Comparison of ENCODE assay signal across 16 cellular contexts in the genomic region with DNA sequence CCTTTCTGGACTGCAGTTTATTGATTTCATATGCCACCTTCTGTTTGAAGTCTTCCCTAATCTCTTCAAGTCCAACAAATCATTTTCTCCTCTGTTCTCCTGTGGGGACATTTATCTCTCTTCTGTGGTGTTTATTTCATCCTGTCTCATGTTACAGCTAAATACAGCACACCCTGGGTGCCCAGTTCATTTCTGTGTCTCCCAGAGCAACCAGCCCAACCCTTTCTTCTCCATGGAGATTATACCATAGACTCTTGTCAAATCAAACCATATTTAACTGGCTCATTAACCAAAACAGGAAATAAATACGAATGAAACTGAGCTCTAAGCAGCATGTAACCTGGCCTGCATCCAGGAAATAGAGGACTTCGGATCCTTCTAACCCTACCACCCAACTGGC. TPM values are rescaled to one million over a fixed set of nuclear protein-coding genes. Genes with fewer than 3 reads are reported as not detected.
DNase-seq lines count a peak whose midpoint lies in the region; ATAC-seq, FAIRE-seq and TF ChIP-seq lines count a peak whose summit lies in the region.
"Had no signal": no experiment of that assay in that cellular context is flagged by ENCODE, and none has a peak within 500 bp of the region (broad histone marks: within the 10 kb centered on the region; RNA-seq: fewer than 3 reads in every experiment).

A gene with protein sequence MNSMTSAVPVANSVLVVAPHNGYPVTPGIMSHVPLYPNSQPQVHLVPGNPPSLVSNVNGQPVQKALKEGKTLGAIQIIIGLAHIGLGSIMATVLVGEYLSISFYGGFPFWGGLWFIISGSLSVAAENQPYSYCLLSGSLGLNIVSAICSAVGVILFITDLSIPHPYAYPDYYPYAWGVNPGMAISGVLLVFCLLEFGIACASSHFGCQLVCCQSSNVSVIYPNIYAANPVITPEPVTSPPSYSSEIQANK (plus strand): TSS at position 331 of the 400 bp plus-strand sequence. CDS start 1,249 bp downstream, outside the sequence.

- H3K79me2 ChIP-seq in HCT116 (ENCODE audit: insufficient read depth, low read length), result no peaks in the 10 kb centered on the region
- no peaks in the 10 kb centered on the region for H3K79me2 ChIP-seq in neural progenitor cell (ENCODE audit: low read depth)

- RAD21 ChIA-PET in HCT116 (lab: Charles Lee; ENCODE audit: low non-redundant PET in 1 of 2, low total read pairs in 2 of 2, uncharacterized antibody in 2 of 2, unreplicated experiment in 2 of 2), result no interaction called here

- H3K9me2 ChIP-seq in HCT116 (ENCODE audit: insufficient read depth), result no peaks in the 10 kb centered on the region

- intact Hi-C loops in HCT116 (cut with micrococcal nuclease), result no loop called here

- peaks cover 8% of the 10 kb centered on the region for H3K4me1 Mint-ChIP-seq in neural progenitor cell
- peaks cover 10% of the 10 kb centered on the region for H3K4me1 Mint-ChIP-seq in progenitor cell of endocrine pancreas (ENCODE audit: low read depth)
- H3K4me1 Mint-ChIP-seq in activated naive CD8-positive, alpha-beta T cell treated with anti-CD3 and anti-CD28 coated beads for 36 hours, result no peaks in the 10 kb centered on the region
- H3K4me1 Mint-ChIP-seq: activated T-helper 17 cell treated with anti-CD3 and anti-CD28 coated beads, Interleukin-2, amount 50 U/mL, for 72 hours had no signal

- CTCF ChIA-PET in HCT116 (lab: Charles Lee), result interaction anchor here (0.9 kb wide), 1 partner anchor 64 kb away, joined by 5 read pairs; no protein-coding TSS in a partner anchor

- H3K27ac ChIP-seq in HCT116 (ENCODE audit: low read depth, low read length) (no peak within 1 kb of the TSS), neural progenitor cell (no peak within 1 kb of the TSS)
- H3K27ac ChIP-seq: sigmoid colon had no signal

- no peak within 1 kb of the TSS for H3K27ac Mint-ChIP-seq in neural progenitor cell
- no peak within 1 kb of the TSS for H3K27ac Mint-ChIP-seq in progenitor cell of endocrine pancreas
- H3K27ac Mint-ChIP-seq in activated naive CD8-positive, alpha-beta T cell treated with anti-CD3 and anti-CD28 coated beads for 36 hours, result no peak within 1 kb of the TSS
- H3K27ac Mint-ChIP-seq: activated T-helper 17 cell treated with anti-CD3 and anti-CD28 coated beads, Interleukin-2, amount 50 U/mL, for 72 hours; natural killer cell treated with Interleukin-12 subunit alpha and Interleukin-12 subunit beta and Interleukin-15 and Interleukin-18, amount 100 ng/mL, for 72 hours; T-helper 2 cell treated with Interferon-gamma antibody and Interleukin-4, amounts not matched to agents 5 μg/mL and 100 μg/mL, for 36 hours had no signal

- H3K36me3 ChIP-seq in HCT116 (ENCODE audit: control insufficient read depth in 1 of 2, insufficient read depth in 2 of 2, low read length in 2 of 2) (no peaks in the 10 kb centered on the region), neural progenitor cell (no peaks in the 10 kb centered on the region)
- H3K36me3 ChIP-seq: sigmoid colon had no signal

- no peak for FAIRE-seq in RCC 7860 (lab: Jason Lieb, UNC)
- FAIRE-seq: endometrium, HepG2 had no signal

- ATAC-seq in HCT116, result no peak
- ATAC-seq: activated T-helper 17 cell treated with anti-CD3 and anti-CD28 coated beads, Interleukin-2, amount 50 U/mL, for 72 hours; HepG2; natural killer cell treated with Interleukin-12 subunit alpha and Interleukin-12 subunit beta and Interleukin-15 and Interleukin-18, amount 100 ng/mL, for 72 hours had no signal

- POLR2A ChIA-PET in HCT116 (lab: Charles Lee), result no interaction called here

- H3K4me1 ChIP-seq in HCT116 (ENCODE audit: control insufficient read depth in 1 of 2, insufficient read depth in 2 of 2, low read length in 2 of 2) (peaks cover 0 to 3% of the 10 kb centered on the region in 2 experiments; a peak in 2 of 4 replicates), neural progenitor cell (peaks cover 4% of the 10 kb centered on the region)
- H3K4me1 ChIP-seq: sigmoid colon had no signal

- H3K27me3 ChIP-seq in HCT116 (ENCODE audit: insufficient read depth, low read length) (no peaks in the 10 kb centered on the region), neural progenitor cell (no peaks in the 10 kb centered on the region)
- H3K27me3 ChIP-seq: sigmoid colon had no signal

- no peaks in the 10 kb centered on the region for H3K9me3 ChIP-seq in HCT116 (ENCODE audit: control insufficient read depth in 1 of 2, insufficient read depth in 1 of 2, low read depth in 1 of 2, low read length in 2 of 2)
- no peaks in the 10 kb centered on the region for H3K9me3 ChIP-seq in neural progenitor cell (ENCODE audit: low read depth)
- H3K9me3 ChIP-seq: sigmoid colon had no signal

- no peaks in the 10 kb centered on the region for H3F3A ChIP-seq in neural progenitor cell (ENCODE audit: low read depth)

- H2AFZ ChIP-seq in HCT116 (ENCODE audit: low read depth, low read length, poor library complexity, severe bottlenecking) (peak within 1 kb of the TSS; percentile 38), neural progenitor cell (replicated peaks) (peak within 1 kb of the TSS; percentile 17)

- no peak within 1 kb of the TSS for H3K9ac ChIP-seq in HCT116 (ENCODE audit: low read length)
- no peak within 1 kb of the TSS for H3K9ac ChIP-seq in neural progenitor cell

- no peak for DNase-seq in HCT116 (ENCODE audit: low read depth, low spot score)
- peak; percentile 83 for DNase-seq in NCI-H187 treated with DMSO at 0.1 percent for 48 hours (lab: John Stamatoyannopoulos, UW)
- DNase-seq in SW480 (ENCODE audit: low spot score), result peak; percentile 25
- DNase-seq in neural progenitor cell (ENCODE audit: low spot score), result no peak
- DNase-seq in progenitor cell of endocrine pancreas (ENCODE audit: low spot score, unreplicated experiment), result no peak
- DNase-seq in RCC 7860 (ENCODE audit: low spot score), result no peak
- DNase-seq in superior temporal gyrus (ENCODE audit: extremely low spot score), result no peak
- no peak for DNase-seq in activated naive CD8-positive, alpha-beta T cell treated with anti-CD3 and anti-CD28 coated beads for 36 hours
- DNase-seq: kidney glomerular epithelial cell, sigmoid colon had no signal

- H3K36me3 Mint-ChIP-seq in neural progenitor cell (no peaks in the 10 kb centered on the region), progenitor cell of endocrine pancreas (ENCODE audit: insufficient read depth) (no peaks in the 10 kb centered on the region)
- peaks cover 2% of the 10 kb centered on the region for H3K36me3 Mint-ChIP-seq in activated naive CD8-positive, alpha-beta T cell treated with anti-CD3 and anti-CD28 coated beads for 36 hours
- H3K36me3 Mint-ChIP-seq: natural killer cell treated with Interleukin-12 subunit alpha and Interleukin-12 subunit beta and Interleukin-15 and Interleukin-18, amount 100 ng/mL, for 72 hours had no signal

- TF ChIP-seq POLR2A in HCT116 (IDR thresholded peaks at IDR 0.05; ENCODE audit: borderline replicate concordance, extremely low read depth, insufficient read depth, insufficient read length), result no peak

- H3K27me3 Mint-ChIP-seq in neural progenitor cell (ENCODE audit: insufficient read depth, low read depth) (no peaks in the 10 kb centered on the region), progenitor cell of endocrine pancreas (no peaks in the 10 kb centered on the region)
- peaks cover 9% of the 10 kb centered on the region for H3K27me3 Mint-ChIP-seq in activated naive CD8-positive, alpha-beta T cell treated with anti-CD3 and anti-CD28 coated beads for 36 hours

- H3K9me3 Mint-ChIP-seq in neural progenitor cell (no peaks in the 10 kb centered on the region), progenitor cell of endocrine pancreas (ENCODE audit: low read depth) (peaks cover 12% of the 10 kb centered on the region)
- peaks cover 3% of the 10 kb centered on the region for H3K9me3 Mint-ChIP-seq in activated naive CD8-positive, alpha-beta T cell treated with anti-CD3 and anti-CD28 coated beads for 36 hours
- H3K9me3 Mint-ChIP-seq: activated T-helper 17 cell treated with anti-CD3 and anti-CD28 coated beads, Interleukin-2, amount 50 U/mL, for 72 hours; natural killer cell treated with Interleukin-12 subunit alpha and Interleukin-12 subunit beta and Interleukin-15 and Interleukin-18, amount 100 ng/mL, for 72 hours; T-helper 2 cell treated with Interferon-gamma antibody and Interleukin-4, amounts not matched to agents 5 μg/mL and 100 μg/mL, for 36 hours had no signal

- H4K20me1 ChIP-seq in HCT116 (ENCODE audit: insufficient read depth), result no peaks in the 10 kb centered on the region
- no peaks in the 10 kb centered on the region for H4K20me1 ChIP-seq in neural progenitor cell (ENCODE audit: low read depth)

- no peak for TF ChIP-seq RAD21 in HCT116 (IDR thresholded peaks at IDR 0.05; ENCODE audit: low read depth)

- H3K4me2 ChIP-seq in HCT116 (ENCODE audit: low read length) (no peak within 1 kb of the TSS), neural progenitor cell (no peak within 1 kb of the TSS)

- BruUV-seq in HCT116 (replicated peaks; lab: Mats Ljungman, UMichigan), result no TSS peak

- H3K4me3 ChIP-seq in HCT116 (replicated peaks in 1 of 2; ENCODE audit: low read depth in 1 of 2, low read length in 2 of 2) (no peak within 1 kb of the TSS), neural progenitor cell (no peak within 1 kb of the TSS)
- H3K4me3 ChIP-seq: sigmoid colon had no signal

- H3K4me3 Mint-ChIP-seq in neural progenitor cell (no peak within 1 kb of the TSS), progenitor cell of endocrine pancreas (ENCODE audit: low read depth) (no peak within 1 kb of the TSS)
- H3K4me3 Mint-ChIP-seq in activated naive CD8-positive, alpha-beta T cell treated with anti-CD3 and anti-CD28 coated beads for 36 hours, result no peak within 1 kb of the TSS
- H3K4me3 Mint-ChIP-seq: activated T-helper 17 cell treated with anti-CD3 and anti-CD28 coated beads, Interleukin-2, amount 50 U/mL, for 72 hours; natural killer cell treated with Interleukin-12 subunit alpha and Interleukin-12 subunit beta and Interleukin-15 and Interleukin-18, amount 100 ng/mL, for 72 hours; T-helper 2 cell treated with Interferon-gamma antibody and Interleukin-4, amounts not matched to agents 5 μg/mL and 100 μg/mL, for 36 hours had no signal

- TF ChIP-seq CTCF in HCT116 (IDR thresholded peaks at IDR 0.05 in 2 of 3, conservative IDR thresholded peaks at IDR 0.05 in 1 of 3; ENCODE audit: borderline replicate concordance in 1 of 3, insufficient read depth in 1 of 3, low read depth in 2 of 3, low read length in 2 of 3), result no peak
- TF ChIP-seq CTCF in neural progenitor cell (IDR thresholded peaks at IDR 0.05), result no peak
- no peak for TF ChIP-seq CTCF in progenitor cell of endocrine pancreas (IDR thresholded peaks at IDR 0.05; ENCODE audit: unreplicated experiment)

TF ChIP-seq in HCT116, 20 proteins besides CTCF, POLR2A, EP300 and RAD21 (continues in another document):
- TF ChIP-seq EGR1 (IDR thresholded peaks at IDR 0.05; ENCODE audit: low read depth) (no peak), CEBPB (IDR thresholded peaks at IDR 0.05; ENCODE audit: low read depth) (no peak)
- TF ChIP-seq, protein P1, sequence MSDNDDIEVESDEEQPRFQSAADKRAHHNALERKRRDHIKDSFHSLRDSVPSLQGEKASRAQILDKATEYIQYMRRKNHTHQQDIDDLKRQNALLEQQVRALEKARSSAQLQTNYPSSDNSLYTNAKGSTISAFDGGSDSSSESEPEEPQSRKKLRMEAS (IDR thresholded peaks at IDR 0.05), result no peak

RNA-seq across cellular contexts. Expression of the gene that starts here (rescaled TPM):
- total RNA-seq in HCT116 (2021; ENCODE audit: unreplicated experiment) (0.17 TPM), neural progenitor cell (ENCODE audit: low replicate concordance) (not detected in 2 replicates), progenitor cell of endocrine pancreas (5.1 and 6.0 TPM in 2 replicates)
- not detected in 2 replicates for polyA plus RNA-seq in HCT116 (2012)
- total RNA-seq in activated naive CD8-positive, alpha-beta T cell treated with anti-CD3 and anti-CD28 coated beads for 36 hours, result not detected
- total RNA-seq: activated T-helper 17 cell treated with anti-CD3 and anti-CD28 coated beads, Interleukin-2, amount 50 U/mL, for 72 hours; glomerular endothelial cell; HepG2; natural killer cell treated with Interleukin-12 subunit alpha and Interleukin-12 subunit beta and Interleukin-15 and Interleukin-18, amount 100 ng/mL, for 72 hours; sigmoid colon had no signal
- polyA plus RNA-seq: HepG2 had no signal

Comparison
In these comparisons a context has a peak if more than half of its experiments do, and no peak if none do; other contexts are left out.
1. DNase-seq: peak in NCI-H187 treated with DMSO at 0.1 percent for 48 hours (single experiment) and SW480 (single experiment); none in HCT116 (single experiment), neural progenitor cell (single experiment), progenitor cell of endocrine pancreas (single experiment), RCC 7860 (single experiment), superior temporal gyrus (single experiment) and activated naive CD8-positive, alpha-beta T cell treated with anti-CD3 and anti-CD28 coated beads for 36 hours (single experiment).